ENCODE assay signal across 17 cellular contexts in the genomic region with DNA sequence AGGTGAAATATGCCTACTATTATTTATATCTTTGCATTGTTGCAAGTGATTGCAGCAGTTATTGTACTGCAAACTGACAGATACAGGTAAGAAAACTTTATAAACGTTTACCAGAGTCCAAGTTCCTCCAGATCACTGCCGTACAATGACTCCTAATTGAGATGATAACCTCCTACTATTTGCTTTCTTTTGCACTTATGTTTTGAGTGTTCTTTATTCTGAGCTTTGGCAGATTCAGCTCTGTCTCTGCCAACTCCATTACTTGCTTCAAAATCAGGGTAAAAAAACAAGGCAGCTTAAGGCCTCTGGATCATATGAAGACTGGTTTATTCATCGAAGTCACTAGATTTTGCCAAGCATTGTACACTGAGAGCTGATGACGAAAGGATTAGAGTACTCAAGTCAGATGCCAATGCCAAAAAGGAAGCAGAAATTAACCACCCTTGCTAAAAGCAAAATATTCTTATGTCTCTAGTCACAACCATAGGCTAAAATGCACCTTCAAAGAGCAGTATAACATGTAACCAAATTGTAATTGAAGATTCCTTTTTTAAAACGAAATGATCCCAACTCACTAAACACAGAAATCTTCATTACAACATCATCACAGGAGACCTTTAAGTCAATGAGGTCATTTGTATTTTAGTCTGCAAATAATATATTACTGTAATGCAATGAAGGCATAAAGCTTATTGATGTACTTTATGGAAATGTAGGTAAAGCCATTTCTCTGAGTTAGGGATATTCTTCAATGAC. TPM values are rescaled to one million over a fixed set of nuclear protein-coding genes. Genes with fewer than 3 reads are reported as not detected.
DNase-seq lines count a peak whose midpoint lies in the region; ATAC-seq and TF ChIP-seq lines count a peak whose summit lies in the region.
"Had no signal": no experiment of that assay in that cellular context is flagged by ENCODE, and none has a peak within 500 bp of the region (broad histone marks: within the 10 kb centered on the region; RNA-seq: fewer than 3 reads in every experiment).

No MANE protein-coding gene starts in this region.

- no peaks in the 10 kb centered on the region for H3K9me3 Mint-ChIP-seq in chondrocyte (ENCODE audit: low read depth)
- H3K9me3 Mint-ChIP-seq: brain; immature natural killer cell; stimulated activated memory B cell treated with anti-CD40 and anti-IgM and Interleukin-4, amounts not matched to agents 10 μg/mL and 1 μg/mL and 100 μg/mL, for 72 hours had no signal

- peaks cover 22% of the 10 kb centered on the region for H3K4me1 Mint-ChIP-seq in chondrocyte (ENCODE audit: low read depth)
- H3K4me1 Mint-ChIP-seq: immature natural killer cell had no signal

- H3K18ac ChIP-seq in mesenchymal stem cell (ENCODE audit: low read depth in 1 of 2, low read length in 2 of 2) = no peak overlapping the region

- peak; percentile 44 for DNase-seq in EH (ENCODE audit: low read depth)
- DNase-seq in M059J (ENCODE audit: low read depth) = peak; percentile 50
- no peak for DNase-seq in chondrocyte (ENCODE audit: low spot score)
- peak; percentile 15 for DNase-seq in mesenchymal stem cell
- DNase-seq in vagina (ENCODE audit: extremely low spot score in 2 of 2) = no peak
- DNase-seq in cardiac septum (ENCODE audit: low spot score) = no peak
- DNase-seq: activated CD8-positive, alpha-beta T cell treated with anti-CD3 and anti-CD28 coated beads, Interleukin-2, amount 10 ng/mL, durations not matched to agents 7 days and 5 days; activated effector memory CD4-positive, alpha-beta T cell treated with Interleukin-2 at 50 U/mL for 16 hours; AML-193; immature natural killer cell; midbrain; NCI-H1436 treated with DMSO at 0.1 percent for 48 hours; NCI-H510A had no signal

- H3K23ac ChIP-seq in mesenchymal stem cell (ENCODE audit: low read length in 2 of 2) = no peak overlapping the region

- H3K4me3 ChIP-seq in mesenchymal stem cell (ENCODE audit: insufficient read depth in 1 of 2, low read depth in 1 of 2, low read length in 2 of 2) (no peak overlapping the region), vagina (no peak overlapping the region)

- no peak overlapping the region for H3K4ac ChIP-seq in mesenchymal stem cell (ENCODE audit: low read depth in 1 of 2, low read length in 2 of 2)

- H3K27ac Mint-ChIP-seq in chondrocyte (ENCODE audit: unreplicated experiment) = peak overlapping the region; percentile 58
- H3K27ac Mint-ChIP-seq: activated CD8-positive, alpha-beta T cell treated with anti-CD3 and anti-CD28 coated beads, Interleukin-2, amount 10 ng/mL, durations not matched to agents 7 days and 5 days; immature natural killer cell; stimulated activated memory B cell treated with anti-CD40 and anti-IgM and Interleukin-4, amounts not matched to agents 10 μg/mL and 1 μg/mL and 100 μg/mL, for 72 hours had no signal

- H2AFZ ChIP-seq in mesenchymal stem cell (ENCODE audit: low read depth, low read length) = no peak overlapping the region

- WGBS in mesenchymal stem cell = 84% methylated on average over 4 of the region's 5 CpGs

- ATAC-seq in GM19463 (IDR thresholded peaks at IDR 0.05; ENCODE audit: unreplicated experiment) (no peak), HG03520 (IDR thresholded peaks at IDR 0.05; ENCODE audit: unreplicated experiment) (no peak)
- ATAC-seq: activated CD8-positive, alpha-beta T cell treated with anti-CD3 and anti-CD28 coated beads, Interleukin-2, amount 10 ng/mL, durations not matched to agents 7 days and 5 days; stimulated activated memory B cell treated with anti-CD40 and anti-IgM and Interleukin-4, amounts not matched to agents 10 μg/mL and 1 μg/mL and 100 μg/mL, for 72 hours had no signal

- H3K36me3 ChIP-seq in mesenchymal stem cell (ENCODE audit: control insufficient read depth in 1 of 2, insufficient read depth in 2 of 2, low read depth in 1 of 2, low read length in 2 of 2) (no peaks in the 10 kb centered on the region), vagina (no peaks in the 10 kb centered on the region)

- no peaks in the 10 kb centered on the region for H3K4me1 ChIP-seq in mesenchymal stem cell (ENCODE audit: control insufficient read depth, insufficient read depth, low read depth, low read length)
- no peaks in the 10 kb centered on the region for H3K4me1 ChIP-seq in vagina

- no peak overlapping the region for H2BK120ac ChIP-seq in mesenchymal stem cell (ENCODE audit: low read depth, low read length)

- H2BK12ac ChIP-seq in mesenchymal stem cell (ENCODE audit: low read length in 2 of 2) = no peak overlapping the region

- no peak overlapping the region for H3K4me2 ChIP-seq in mesenchymal stem cell (ENCODE audit: low read length, poor library complexity, severe bottlenecking)

- no peaks in the 10 kb centered on the region for H3K27me3 ChIP-seq in mesenchymal stem cell (ENCODE audit: control insufficient read depth in 1 of 2, insufficient read depth in 1 of 2, low read length in 2 of 2)
- no peaks in the 10 kb centered on the region for H3K27me3 ChIP-seq in vagina

- no peak overlapping the region for H4K8ac ChIP-seq in mesenchymal stem cell (ENCODE audit: low read length)

- TF ChIP-seq POLR2A in vagina (IDR thresholded peaks at IDR 0.05) = no peak

- no peak overlapping the region for H2BK15ac ChIP-seq in mesenchymal stem cell (ENCODE audit: low read depth, poor library complexity, severe bottlenecking)

- H3K36me3 Mint-ChIP-seq in chondrocyte (ENCODE audit: low read depth) = no peaks in the 10 kb centered on the region
- H3K36me3 Mint-ChIP-seq: brain; immature natural killer cell; stimulated activated memory B cell treated with anti-CD40 and anti-IgM and Interleukin-4, amounts not matched to agents 10 μg/mL and 1 μg/mL and 100 μg/mL, for 72 hours had no signal

- peak overlapping the region; percentile 39 for H3K27ac ChIP-seq in mesenchymal stem cell (ENCODE audit: low read length, poor library complexity, severe bottlenecking)
- H3K27ac ChIP-seq in vagina = no peak overlapping the region

- peak overlapping the region; percentile 45 for H3K9ac ChIP-seq in mesenchymal stem cell (ENCODE audit: low read length)

- no peaks in the 10 kb centered on the region for H3K27me3 Mint-ChIP-seq in chondrocyte (ENCODE audit: low read depth)
- H3K27me3 Mint-ChIP-seq: brain; stimulated activated memory B cell treated with anti-CD40 and anti-IgM and Interleukin-4, amounts not matched to agents 10 μg/mL and 1 μg/mL and 100 μg/mL, for 72 hours had no signal

- H2BK5ac ChIP-seq in mesenchymal stem cell (ENCODE audit: low read depth, low read length, poor library complexity, severe bottlenecking) = no peak overlapping the region

- H3K4me3 Mint-ChIP-seq in chondrocyte (ENCODE audit: unreplicated experiment) = no peak overlapping the region
- H3K4me3 Mint-ChIP-seq: activated CD8-positive, alpha-beta T cell treated with anti-CD3 and anti-CD28 coated beads, Interleukin-2, amount 10 ng/mL, durations not matched to agents 7 days and 5 days; brain; immature natural killer cell; stimulated activated memory B cell treated with anti-CD40 and anti-IgM and Interleukin-4, amounts not matched to agents 10 μg/mL and 1 μg/mL and 100 μg/mL, for 72 hours had no signal

- no peaks in the 10 kb centered on the region for H3K79me1 ChIP-seq in mesenchymal stem cell (replicated peaks; ENCODE audit: low read length, poor library complexity, severe bottlenecking)

- no peak overlapping the region for H2AK5ac ChIP-seq in mesenchymal stem cell (ENCODE audit: low read length, severe bottlenecking)

- intact Hi-C loops in vagina (cut with DNase I) = no loop called here
- intact Hi-C loops in cardiac septum (cut with DNase I) = no loop called here

- H3K14ac ChIP-seq in mesenchymal stem cell (ENCODE audit: low read length in 2 of 2) = no peak overlapping the region

- TF ChIP-seq CTCF in chondrocyte (IDR thresholded peaks at IDR 0.05) (no peak), vagina (IDR thresholded peaks at IDR 0.05) (no peak)

- H4K91ac ChIP-seq in mesenchymal stem cell (ENCODE audit: low read length) = no peak overlapping the region

- H3K9me3 ChIP-seq in mesenchymal stem cell (ENCODE audit: control insufficient read depth, low read length) (no peaks in the 10 kb centered on the region), vagina (no peaks in the 10 kb centered on the region)

RNA-seq across cellular contexts. Expression of gene IKZF2, which starts 10.5 kb away (rescaled TPM):
- total RNA-seq in M059J (2014; rRNA removed; shearing (Covaris generic)) = 8.2 and 8.3 TPM in 2 replicates
- 8.6 to 18.1 TPM (median 9.2 TPM) in 3 replicates for total RNA-seq in chondrocyte
- 0.61 TPM for polyA plus RNA-seq in mesenchymal stem cell (2013, experiment 1 of 2)
- polyA plus RNA-seq in mesenchymal stem cell (2013, experiment 2 of 2) = 0.63 TPM
- 29.2 TPM for total RNA-seq in vagina
- total RNA-seq in cardiac septum = 5.6 TPM

Comparison
In these comparisons a context has a peak if more than half of its experiments do, and no peak if none do; other contexts are left out.
1. DNase-seq: peak in EH (single experiment), M059J (single experiment) and mesenchymal stem cell (single experiment); none in chondrocyte (single experiment), vagina (0 of 2) and cardiac septum (single experiment).